In the genomic region with DNA sequence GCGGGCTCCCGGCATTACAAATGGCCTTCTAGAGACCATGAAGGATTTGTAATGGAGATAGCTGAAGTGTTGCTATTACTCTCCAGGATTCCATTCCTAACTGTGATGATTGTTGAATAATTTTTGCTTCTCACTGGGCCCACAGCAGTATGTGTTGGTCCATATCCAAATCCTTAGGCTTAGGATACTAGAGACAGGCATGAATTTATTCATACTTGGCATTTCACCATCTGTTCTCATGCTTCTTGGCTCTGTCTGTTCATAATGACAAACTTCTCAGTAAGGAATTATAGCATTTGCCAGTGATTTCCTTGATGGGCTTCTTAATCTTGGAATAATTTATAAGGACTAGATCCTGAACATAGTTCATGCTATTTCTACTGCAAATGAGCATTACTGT, we compare ENCODE assay signal across 32 cellular contexts.
DNase-seq lines count a peak whose midpoint lies in the region; ATAC-seq and TF ChIP-seq lines count a peak whose summit lies in the region.
"Had no signal": no experiment of that assay in that cellular context is flagged by ENCODE, and none has a peak within 500 bp of the region (broad histone marks: within the 10 kb centered on the region; RNA-seq: fewer than 3 reads in every experiment).

No MANE protein-coding gene starts in this region.

- H2AK5ac ChIP-seq in IMR-90 (ENCODE audit: low read depth, low read length): no peak overlapping the region

- H2AK9ac ChIP-seq in IMR-90 (replicated peaks; ENCODE audit: low read depth, low read length, poor library complexity): no peak overlapping the region

- H3K9me2 ChIP-seq in PC-9 (ENCODE audit: insufficient read depth): no peaks in the 10 kb centered on the region

- no peak for TF ChIP-seq POLR2A in IMR-90 (IDR thresholded peaks at IDR 0.05; ENCODE audit: low read depth, low read length)

- no peaks in the 10 kb centered on the region for H3K9me3 ChIP-seq in IMR-90 (ENCODE audit: control insufficient read depth, insufficient read depth, low read length)
- H3K9me3 ChIP-seq in PC-9 (ENCODE audit: insufficient read depth, low read depth): no peaks in the 10 kb centered on the region
- no peaks in the 10 kb centered on the region for H3K9me3 ChIP-seq in fibroblast of lung (ENCODE audit: control insufficient read depth, insufficient read depth, low read depth, low read length)
- H3K9me3 ChIP-seq in smooth muscle cell (replicated peaks; ENCODE audit: low read depth): no peaks in the 10 kb centered on the region
- no peaks in the 10 kb centered on the region for H3K9me3 ChIP-seq in CD8-positive, alpha-beta memory T cell (ENCODE audit: low read length)
- H3K9me3 ChIP-seq: colonic mucosa, gastrocnemius medialis, prostate gland, right lobe of liver had no signal

- no peak overlapping the region for H2BK5ac ChIP-seq in IMR-90 (ENCODE audit: low read depth, low read length, poor library complexity, severe bottlenecking)

- in situ Hi-C loops in IMR-90 (cut with MboI; ENCODE audit: low sequenced_read_pairs): no loop called here

- H3K27ac Mint-ChIP-seq in CD8-positive, alpha-beta memory T cell: no peak overlapping the region
- H3K27ac Mint-ChIP-seq: activated CD4-positive, alpha-beta T cell treated with anti-CD3 and anti-CD28 coated beads for 36 hours; activated CD8-positive, alpha-beta T cell treated with anti-CD3 and anti-CD28 coated beads, Interleukin-2, amount 10 ng/mL, durations not matched to agents 7 days and 5 days; activated T-helper 2 cell treated with anti-CD3 and anti-CD28 coated beads, Interferon-gamma antibody, Interleukin-2, Interleukin-4, amounts not matched to agents 10 μg/mL and 5 μg/mL and 100 μg/mL, durations not matched to agents 14 hours and 24 hours and 36 hours; HFFc6; natural killer cell; T-helper 2 cell treated with Interferon-gamma antibody and Interleukin-4, amounts not matched to agents 5 μg/mL and 100 μg/mL, for 36 hours had no signal

- H3K4me1 ChIP-seq in IMR-90 (ENCODE audit: control insufficient read depth, insufficient read depth, low read length) (no peaks in the 10 kb centered on the region), PC-9 (replicated peaks; ENCODE audit: insufficient read depth) (no peaks in the 10 kb centered on the region), fibroblast of lung (ENCODE audit: control insufficient read depth, extremely low read depth, insufficient read depth, low read length) (no peaks in the 10 kb centered on the region), smooth muscle cell (ENCODE audit: low read depth) (no peaks in the 10 kb centered on the region)
- H3K4me1 ChIP-seq in CD8-positive, alpha-beta memory T cell (ENCODE audit: insufficient read depth, low read length): no peaks in the 10 kb centered on the region
- H3K4me1 ChIP-seq: colonic mucosa, gastrocnemius medialis, prostate gland, right lobe of liver had no signal

- H3K56ac ChIP-seq in IMR-90 (ENCODE audit: extremely low read depth, insufficient read depth, low read length): no peak overlapping the region

- ATAC-seq in IMR-90 (ENCODE audit: low read depth) (peak; percentile 63), GM21390 (IDR thresholded peaks at IDR 0.05; ENCODE audit: unreplicated experiment) (no peak), GM18873 (IDR thresholded peaks at IDR 0.05; ENCODE audit: low FRiP score, unreplicated experiment) (no peak)
- ATAC-seq: activated CD4-positive, alpha-beta T cell treated with anti-CD3 and anti-CD28 coated beads for 36 hours; activated CD8-positive, alpha-beta T cell treated with anti-CD3 and anti-CD28 coated beads, Interleukin-2, amount 10 ng/mL, durations not matched to agents 7 days and 5 days; gastrocnemius medialis; K562; natural killer cell; right lobe of liver had no signal

- dilution Hi-C loops in IMR-90 (cut with HindIII; ENCODE audit: low sequenced_read_pairs, unreplicated experiment): no loop called here

- no peaks in the 10 kb centered on the region for H3K36me3 ChIP-seq in IMR-90 (ENCODE audit: control insufficient read depth, insufficient read depth, low read length)
- H3K36me3 ChIP-seq in PC-9 (ENCODE audit: low read depth): no peaks in the 10 kb centered on the region
- no peaks in the 10 kb centered on the region for H3K36me3 ChIP-seq in fibroblast of lung (ENCODE audit: control insufficient read depth, insufficient read depth, low read length)
- no peaks in the 10 kb centered on the region for H3K36me3 ChIP-seq in smooth muscle cell (ENCODE audit: low read depth)
- no peaks in the 10 kb centered on the region for H3K36me3 ChIP-seq in CD8-positive, alpha-beta memory T cell (ENCODE audit: insufficient read depth, low read length)
- H3K36me3 ChIP-seq: colonic mucosa, gastrocnemius medialis, prostate gland, right lobe of liver had no signal

- BruUV-seq in IMR-90 (replicated peaks; lab: Mats Ljungman, UMichigan): no TSS peak
- BruUV-seq in PC-9 (replicated peaks; lab: Mats Ljungman, UMichigan): no TSS peak

- H3F3A ChIP-seq in PC-9 (ENCODE audit: insufficient read depth, low read depth): no peaks in the 10 kb centered on the region
- no peaks in the 10 kb centered on the region for H3F3A ChIP-seq in smooth muscle cell (ENCODE audit: low read depth)

- H3K14ac ChIP-seq in IMR-90 (replicated peaks; ENCODE audit: low read depth, low read length): no peak overlapping the region

- H3K79me2 ChIP-seq in PC-9 (ENCODE audit: low read depth): no peaks in the 10 kb centered on the region
- H3K79me2 ChIP-seq in fibroblast of lung (ENCODE audit: control insufficient read depth, insufficient read depth, low read length): no peaks in the 10 kb centered on the region
- no peaks in the 10 kb centered on the region for H3K79me2 ChIP-seq in smooth muscle cell (ENCODE audit: low read depth)

- H2AFZ ChIP-seq in IMR-90 (replicated peaks; ENCODE audit: low read length, poor library complexity) (no peak overlapping the region), PC-9 (0 out of 2 replicates have a peak overlapping the region, but pooled peaks have one; percentile 15), fibroblast of lung (ENCODE audit: low read length) (no peak overlapping the region), smooth muscle cell (ENCODE audit: low read depth) (peak overlapping the region; percentile 33)

- H3K4ac ChIP-seq in IMR-90 (ENCODE audit: low read depth, low read length): no peak overlapping the region

- no peak overlapping the region for H4K91ac ChIP-seq in IMR-90 (ENCODE audit: insufficient read depth, low read depth, low read length)

- H4K20me1 ChIP-seq in IMR-90 (ENCODE audit: insufficient read depth, low read length): no peaks in the 10 kb centered on the region
- no peaks in the 10 kb centered on the region for H4K20me1 ChIP-seq in PC-9 (ENCODE audit: insufficient read depth)
- H4K20me1 ChIP-seq in fibroblast of lung (ENCODE audit: control insufficient read depth, extremely low read depth, insufficient read depth, low read length): no peaks in the 10 kb centered on the region
- no peaks in the 10 kb centered on the region for H4K20me1 ChIP-seq in smooth muscle cell (ENCODE audit: low read depth)

- no peak overlapping the region for H3K18ac ChIP-seq in IMR-90 (ENCODE audit: low read depth, low read length)

- H2BK120ac ChIP-seq in IMR-90 (ENCODE audit: low read depth, low read length): no peak overlapping the region

- no peak overlapping the region for H2BK15ac ChIP-seq in IMR-90 (ENCODE audit: low read depth, low read length)

- no peak overlapping the region for H3K4me3 ChIP-seq in IMR-90 (ENCODE audit: insufficient read depth, low read depth, low read length)
- no peak overlapping the region for H3K4me3 ChIP-seq in PC-9
- H3K4me3 ChIP-seq in fibroblast of lung (replicated peaks in 1 of 4; ENCODE audit: control extremely low read depth in 1 of 4, insufficient read depth in 1 of 4, low read depth in 3 of 4, low read length in 4 of 4): no peak overlapping the region
- no peak overlapping the region for H3K4me3 ChIP-seq in smooth muscle cell
- H3K4me3 ChIP-seq in CD8-positive, alpha-beta memory T cell (ENCODE audit: low read length): no peak overlapping the region
- H3K4me3 ChIP-seq: colonic mucosa, gastrocnemius medialis, K562, lung, prostate gland, right lobe of liver had no signal

- POLR2A ChIA-PET in IMR-90 (lab: Charles Lee; ENCODE audit: unreplicated experiment) (no interaction called here), PC-9 (lab: Charles Lee; ENCODE audit: unreplicated experiment) (no interaction called here)
- POLR2A ChIA-PET in CD8-positive, alpha-beta memory T cell (lab: Charles Lee): no interaction called here

- no peak for TF ChIP-seq RAD21 in IMR-90 (IDR thresholded peaks at IDR 0.05; ENCODE audit: low read length)

- H3K9ac ChIP-seq in IMR-90 (ENCODE audit: low read depth, low read length) (no peak overlapping the region), fibroblast of lung (ENCODE audit: insufficient read depth, low read length) (no peak overlapping the region), smooth muscle cell (ENCODE audit: low read depth) (no peak overlapping the region)

- no peak overlapping the region for H3K4me3 Mint-ChIP-seq in CD8-positive, alpha-beta memory T cell
- H3K4me3 Mint-ChIP-seq: activated CD4-positive, alpha-beta T cell treated with anti-CD3 and anti-CD28 coated beads for 36 hours; activated CD8-positive, alpha-beta T cell treated with anti-CD3 and anti-CD28 coated beads, Interleukin-2, amount 10 ng/mL, durations not matched to agents 7 days and 5 days; HFFc6; natural killer cell; T-helper 2 cell treated with Interferon-gamma antibody and Interleukin-4, amounts not matched to agents 5 μg/mL and 100 μg/mL, for 36 hours had no signal

- no peaks in the 10 kb centered on the region for H3K36me3 Mint-ChIP-seq in CD8-positive, alpha-beta memory T cell
- H3K36me3 Mint-ChIP-seq: natural killer cell had no signal

- H3K79me1 ChIP-seq in IMR-90 (ENCODE audit: low read depth in 1 of 2, low read length in 2 of 2): no peaks in the 10 kb centered on the region

- H3K27ac ChIP-seq in IMR-90 (ENCODE audit: insufficient read depth, low read length): no peak overlapping the region
- no peak overlapping the region for H3K27ac ChIP-seq in PC-9
- H3K27ac ChIP-seq in fibroblast of lung (ENCODE audit: insufficient read depth, low read length): no peak overlapping the region
- no peak overlapping the region for H3K27ac ChIP-seq in smooth muscle cell (ENCODE audit: low read depth)
- H3K27ac ChIP-seq in CD8-positive, alpha-beta memory T cell (ENCODE audit: low read depth, low read length): no peak overlapping the region
- H3K27ac ChIP-seq: C4-2B, colonic mucosa, gastrocnemius medialis, prostate gland, right lobe of liver had no signal

- DNase-seq in IMR-90 (peak; percentile 5), PC-9 (no peak), fibroblast of lung (ENCODE audit: low read depth in 2 of 2) (peak; percentile 11 to 27), smooth muscle cell (lab: John Stamatoyannopoulos, UW; ENCODE audit: unreplicated experiment) (no peak)
- no peak for DNase-seq in CD8-positive, alpha-beta memory T cell
- DNase-seq: activated CD4-positive, alpha-beta T cell treated with anti-CD3 and anti-CD28 coated beads for 36 hours; activated CD8-positive, alpha-beta T cell treated with anti-CD3 and anti-CD28 coated beads, Interleukin-2, amount 10 ng/mL, durations not matched to agents 7 days and 5 days; activated naive CD4-positive, alpha-beta T cell treated with anti-CD3 and anti-CD28 coated beads, Interleukin-2, amount 50 U/mL, for 16 hours; activated T-cell treated with anti-CD3 and anti-CD28 coated beads for 4 hours; colonic mucosa; DMS79 treated with DMSO at 0.1 percent for 48 hours; effector CD8-positive, alpha-beta T cell; gastrocnemius medialis; GOT3; HFFc6; natural killer cell; NCI-H1105 treated with DMSO at 0.1 percent for 48 hours; NCI-H2029; NCI-H2227 treated with DMSO at 0.1 percent for 48 hours; NCI-H82; nucleus accumbens; right lobe of liver; stimulated activated CD4-positive, alpha-beta T cell treated with anti-CD3 and anti-CD28 coated beads, Interleukin-4, amount 100 ng/mL, for 24 hours; trophoblast cell had no signal

- intact Hi-C loops in IMR-90 (cut with micrococcal nuclease) (no loop called here), PC-9 (cut with micrococcal nuclease; ENCODE audit: unreplicated experiment) (no loop called here)

- H3K9me3 Mint-ChIP-seq in CD8-positive, alpha-beta memory T cell: peaks cover 0 to 14% (median 2%) of the 10 kb centered on the region in 5 donors

- H3K27me3 ChIP-seq in IMR-90 (ENCODE audit: control insufficient read depth, insufficient read depth, low read length) (no peaks in the 10 kb centered on the region), PC-9 (ENCODE audit: insufficient read depth, low read depth) (no peaks in the 10 kb centered on the region), fibroblast of lung (ENCODE audit: control insufficient read depth, insufficient read depth, low read length) (no peaks in the 10 kb centered on the region), smooth muscle cell (ENCODE audit: low read depth) (no peaks in the 10 kb centered on the region)
- no peaks in the 10 kb centered on the region for H3K27me3 ChIP-seq in CD8-positive, alpha-beta memory T cell (ENCODE audit: insufficient read depth, low read length, poor library complexity, severe bottlenecking)
- H3K27me3 ChIP-seq: colonic mucosa, gastrocnemius medialis, right lobe of liver had no signal

- CTCF ChIA-PET in IMR-90 (lab: Yijun Ruan, JAX): interaction anchor here (0.6 kb wide), 1 partner anchor 10 kb away, joined by 3 read pairs; no protein-coding TSS in a partner anchor
- CTCF ChIA-PET in PC-9 (lab: Charles Lee): no interaction called here
- CTCF ChIA-PET in CD8-positive, alpha-beta memory T cell (lab: Charles Lee): no interaction called here

- WGBS in IMR-90 (ENCODE audit: extremely low coverage in 2 of 2, insufficient read length in 1 of 2), 2 experiments: no CpG with 5 or more reads among the region's 2 CpGs
- 93% methylated on average over 2 of the region's 2 CpGs for WGBS in smooth muscle cell (ENCODE audit: low lambda C conversion rate)

- no peak overlapping the region for H3K4me2 ChIP-seq in IMR-90 (ENCODE audit: low read depth, low read length)
- no peak overlapping the region for H3K4me2 ChIP-seq in PC-9
- no peak overlapping the region for H3K4me2 ChIP-seq in fibroblast of lung (ENCODE audit: extremely low read depth, insufficient read depth, low read length)
- no peak overlapping the region for H3K4me2 ChIP-seq in smooth muscle cell

- no peaks in the 10 kb centered on the region for H3K9me1 ChIP-seq in IMR-90 (ENCODE audit: insufficient read depth, low read length)

- no peaks in the 10 kb centered on the region for H3K27me3 Mint-ChIP-seq in CD8-positive, alpha-beta memory T cell
- H3K27me3 Mint-ChIP-seq: activated CD4-positive, alpha-beta T cell treated with anti-CD3 and anti-CD28 coated beads for 36 hours had no signal

- no peak overlapping the region for H4K8ac ChIP-seq in IMR-90 (ENCODE audit: low read depth in 2 of 2, low read length in 2 of 2)

- no peak overlapping the region for H4K5ac ChIP-seq in IMR-90 (ENCODE audit: low read depth, low read length)

- H2BK20ac ChIP-seq in IMR-90 (ENCODE audit: low read depth, low read length): no peak overlapping the region

- TF ChIP-seq CTCF in IMR-90 (conservative IDR thresholded peaks at IDR 0.05; ENCODE audit: low read depth, low read length): no peak
- TF ChIP-seq CTCF in PC-9 (conservative IDR thresholded peaks at IDR 0.05): no peak
- TF ChIP-seq CTCF in fibroblast of lung (conservative IDR thresholded peaks at IDR 0.05 in 1 of 2, IDR thresholded peaks at IDR 0.05 in 1 of 2; ENCODE audit: low read depth in 1 of 2, low read length in 2 of 2): no peak
- TF ChIP-seq CTCF in smooth muscle cell (IDR thresholded peaks at IDR 0.05; ENCODE audit: borderline replicate concordance, insufficient read depth, poor library complexity, severe bottlenecking): no peak

- H3K23ac ChIP-seq in IMR-90 (ENCODE audit: low read depth, low read length): no peak overlapping the region

- no peaks in the 10 kb centered on the region for H3K4me1 Mint-ChIP-seq in CD8-positive, alpha-beta memory T cell
- H3K4me1 Mint-ChIP-seq: activated CD4-positive, alpha-beta T cell treated with anti-CD3 and anti-CD28 coated beads for 36 hours; natural killer cell had no signal

Comparison
In these comparisons a context has a peak if more than half of its experiments do, and no peak if none do; other contexts are left out.
1. DNase-seq: peak in IMR-90 (single experiment) and fibroblast of lung (2 of 2); none in PC-9 (0 of 2), smooth muscle cell (single experiment) and CD8-positive, alpha-beta memory T cell (0 of 5).
2. H2AFZ ChIP-seq: peak in PC-9 (single experiment) and smooth muscle cell (single experiment); none in IMR-90 (single experiment) and fibroblast of lung (single experiment).